Comparison of ENCODE assay signal across 28 cellular contexts in the genomic region with DNA sequence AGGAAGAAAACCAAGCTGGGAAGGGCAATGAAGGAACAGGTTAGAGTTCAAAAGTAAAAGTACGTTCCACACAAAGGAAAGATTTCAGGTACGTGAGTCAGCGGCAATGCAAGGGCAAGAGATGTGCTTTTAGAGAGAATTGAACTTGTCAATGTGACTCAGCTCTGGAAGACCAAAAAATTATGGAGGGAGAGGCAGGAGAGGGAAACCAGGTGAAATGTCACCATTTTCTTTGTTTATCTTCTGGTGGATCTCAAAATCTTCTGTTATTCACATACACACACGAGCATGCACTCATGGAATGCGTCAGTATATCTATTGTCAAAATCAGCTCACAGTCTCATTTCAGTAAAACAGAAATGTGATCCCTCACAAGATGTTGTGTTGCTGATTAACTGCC.
"Had no signal": no experiment of that assay in that cellular context is flagged by ENCODE, and none has a peak within 500 bp of the region (broad histone marks: within the 10 kb centered on the region; RNA-seq: fewer than 3 reads in every experiment).

No MANE protein-coding gene starts in this region.

- H3K27ac ChIP-seq: ascending aorta, breast epithelium, cardiac muscle cell, coronary artery, dorsolateral prefrontal cortex, epithelial cell of prostate, esophagus squamous epithelium, heart left ventricle, VCaP had no signal

- ATAC-seq: activated naive CD4-positive, alpha-beta T cell treated with anti-CD3 and anti-CD28 coated beads, Interleukin-2, amount 50 U/mL, for 72 hours; activated T-cell treated with anti-CD3 and anti-CD28 coated beads, Interleukin-2, amount 50 U/mL, for 72 hours; heart left ventricle; WTC11 had no signal

- H3K9me3 ChIP-seq: ascending aorta, breast epithelium, esophagus squamous epithelium, heart left ventricle had no signal

- H3K36me3 Mint-ChIP-seq: activated naive CD4-positive, alpha-beta T cell treated with anti-CD3 and anti-CD28 coated beads, Interleukin-2, amount 10 ng/mL, durations not matched to agents 7 days and 5 days; activated naive CD4-positive, alpha-beta T cell treated with anti-CD3 and anti-CD28 coated beads, Interleukin-2, amount 50 U/mL, for 72 hours; brain; WTC11 had no signal

- H3K27ac Mint-ChIP-seq: activated CD4-positive, alpha-beta memory T cell treated with anti-CD3 and anti-CD28 coated beads, Interleukin-2, amount 10 ng/mL, durations not matched to agents 7 days and 5 days; activated CD4-positive, alpha-beta T cell treated with anti-CD3 and anti-CD28 coated beads, Interleukin-2, amount 10 ng/mL, durations not matched to agents 7 days and 5 days; activated naive CD4-positive, alpha-beta T cell treated with anti-CD3 and anti-CD28 coated beads, Interleukin-2, amount 10 ng/mL, durations not matched to agents 7 days and 5 days; activated naive CD4-positive, alpha-beta T cell treated with anti-CD3 and anti-CD28 coated beads, Interleukin-2, amount 50 U/mL, for 72 hours; activated naive CD8-positive, alpha-beta T cell treated with anti-CD3 and anti-CD28 coated beads, Interleukin-2, amount 10 ng/mL, durations not matched to agents 7 days and 5 days; activated T-cell treated with anti-CD3 and anti-CD28 coated beads, Interleukin-2, amount 50 U/mL, for 24 hours; activated T-cell treated with anti-CD3 and anti-CD28 coated beads, Interleukin-2, amount 50 U/mL, for 72 hours; dendritic cell treated with granulocyte-macrophage colony-stimulating factor and Interleukin-4, amounts not matched to agents 40 ng/mL and 50 ng/mL, for 4 days; WTC11 had no signal

- DNase-seq: activated CD4-positive, alpha-beta memory T cell treated with anti-CD3 and anti-CD28 coated beads, Interleukin-2, amount 10 ng/mL, durations not matched to agents 7 days and 5 days; activated CD4-positive, alpha-beta T cell treated with anti-CD3 and anti-CD28 coated beads for 1 hour; activated CD4-positive, alpha-beta T cell treated with anti-CD3 and anti-CD28 coated beads for 4 hours; activated CD4-positive, alpha-beta T cell treated with anti-CD3 and anti-CD28 coated beads, Interleukin-2, amount 10 ng/mL, durations not matched to agents 7 days and 5 days; activated CD4-positive, alpha-beta T cell treated with anti-CD3 and anti-CD28 coated beads, Interleukin-2, amount 50 U/mL, for 4 hours; activated CD8-positive, alpha-beta memory T cell treated with anti-CD3 and anti-CD28 coated beads, Interleukin-2, amount 50 U/mL, for 48 hours; activated gamma-delta T cell; activated naive CD4-positive, alpha-beta T cell; activated naive CD4-positive, alpha-beta T cell treated with anti-CD3 and anti-CD28 coated beads, Interleukin-2, amount 10 ng/mL, durations not matched to agents 7 days and 5 days; activated naive CD8-positive, alpha-beta T cell treated with anti-CD3 and anti-CD28 coated beads, Interleukin-2, amount 10 ng/mL, durations not matched to agents 7 days and 5 days; activated T-cell treated with anti-CD3 and anti-CD28 coated beads for 4 hours; activated T-cell treated with anti-CD3 and anti-CD28 coated beads, Interleukin-2, amount 50 U/mL, for 24 hours; activated T-cell treated with anti-CD3 and anti-CD28 coated beads, Interleukin-2, amount 50 U/mL, for 72 hours; dorsolateral prefrontal cortex; effector memory CD4-positive, alpha-beta T cell; esophagus squamous epithelium; heart left ventricle had no signal

- H3K4me1 Mint-ChIP-seq: activated CD4-positive, alpha-beta memory T cell treated with anti-CD3 and anti-CD28 coated beads, Interleukin-2, amount 10 ng/mL, durations not matched to agents 7 days and 5 days; activated CD4-positive, alpha-beta T cell treated with anti-CD3 and anti-CD28 coated beads, Interleukin-2, amount 10 ng/mL, durations not matched to agents 7 days and 5 days; activated naive CD4-positive, alpha-beta T cell treated with anti-CD3 and anti-CD28 coated beads, Interleukin-2, amount 10 ng/mL, durations not matched to agents 7 days and 5 days; activated naive CD8-positive, alpha-beta T cell treated with anti-CD3 and anti-CD28 coated beads, Interleukin-2, amount 10 ng/mL, durations not matched to agents 7 days and 5 days; central memory CD8-positive, alpha-beta T cell; WTC11 had no signal

- H3K27me3 ChIP-seq: ascending aorta, breast epithelium, cardiac muscle cell, dorsolateral prefrontal cortex, esophagus squamous epithelium, heart left ventricle had no signal

- H3K9me3 Mint-ChIP-seq: activated CD4-positive, alpha-beta memory T cell treated with anti-CD3 and anti-CD28 coated beads, Interleukin-2, amount 10 ng/mL, durations not matched to agents 7 days and 5 days; activated CD4-positive, alpha-beta T cell treated with anti-CD3 and anti-CD28 coated beads, Interleukin-2, amount 10 ng/mL, durations not matched to agents 7 days and 5 days; activated naive CD4-positive, alpha-beta T cell treated with anti-CD3 and anti-CD28 coated beads, Interleukin-2, amount 10 ng/mL, durations not matched to agents 7 days and 5 days; activated naive CD4-positive, alpha-beta T cell treated with anti-CD3 and anti-CD28 coated beads, Interleukin-2, amount 50 U/mL, for 72 hours; activated naive CD8-positive, alpha-beta T cell treated with anti-CD3 and anti-CD28 coated beads, Interleukin-2, amount 10 ng/mL, durations not matched to agents 7 days and 5 days; activated T-cell treated with anti-CD3 and anti-CD28 coated beads, Interleukin-2, amount 50 U/mL, for 24 hours; activated T-cell treated with anti-CD3 and anti-CD28 coated beads, Interleukin-2, amount 50 U/mL, for 72 hours; brain; central memory CD8-positive, alpha-beta T cell; dendritic cell treated with granulocyte-macrophage colony-stimulating factor and Interleukin-4, amounts not matched to agents 40 ng/mL and 50 ng/mL, for 4 days; WTC11 had no signal

- H3K4me1 ChIP-seq: ascending aorta, breast epithelium, esophagus squamous epithelium, heart left ventricle had no signal

- H3K36me3 ChIP-seq: ascending aorta, breast epithelium, cardiac muscle cell, esophagus squamous epithelium, heart left ventricle had no signal

- H3K27me3 Mint-ChIP-seq: activated CD4-positive, alpha-beta memory T cell treated with anti-CD3 and anti-CD28 coated beads, Interleukin-2, amount 10 ng/mL, durations not matched to agents 7 days and 5 days; activated CD4-positive, alpha-beta T cell treated with anti-CD3 and anti-CD28 coated beads, Interleukin-2, amount 10 ng/mL, durations not matched to agents 7 days and 5 days; activated naive CD4-positive, alpha-beta T cell treated with anti-CD3 and anti-CD28 coated beads, Interleukin-2, amount 10 ng/mL, durations not matched to agents 7 days and 5 days; activated naive CD8-positive, alpha-beta T cell treated with anti-CD3 and anti-CD28 coated beads, Interleukin-2, amount 10 ng/mL, durations not matched to agents 7 days and 5 days; activated T-cell treated with anti-CD3 and anti-CD28 coated beads, Interleukin-2, amount 50 U/mL, for 24 hours; brain; central memory CD8-positive, alpha-beta T cell; dendritic cell treated with granulocyte-macrophage colony-stimulating factor and Interleukin-4, amounts not matched to agents 40 ng/mL and 50 ng/mL, for 4 days had no signal

- H3K4me3 ChIP-seq: ascending aorta, breast epithelium, cardiac muscle cell, coronary artery, dorsolateral prefrontal cortex, esophagus squamous epithelium, heart left ventricle had no signal

- H3K4me3 Mint-ChIP-seq: activated CD4-positive, alpha-beta memory T cell treated with anti-CD3 and anti-CD28 coated beads, Interleukin-2, amount 10 ng/mL, durations not matched to agents 7 days and 5 days; activated CD4-positive, alpha-beta T cell treated with anti-CD3 and anti-CD28 coated beads, Interleukin-2, amount 10 ng/mL, durations not matched to agents 7 days and 5 days; activated naive CD4-positive, alpha-beta T cell treated with anti-CD3 and anti-CD28 coated beads, Interleukin-2, amount 10 ng/mL, durations not matched to agents 7 days and 5 days; activated naive CD8-positive, alpha-beta T cell treated with anti-CD3 and anti-CD28 coated beads, Interleukin-2, amount 10 ng/mL, durations not matched to agents 7 days and 5 days; activated T-cell treated with anti-CD3 and anti-CD28 coated beads, Interleukin-2, amount 50 U/mL, for 24 hours; activated T-cell treated with anti-CD3 and anti-CD28 coated beads, Interleukin-2, amount 50 U/mL, for 72 hours; brain; central memory CD8-positive, alpha-beta T cell; dendritic cell treated with granulocyte-macrophage colony-stimulating factor and Interleukin-4, amounts not matched to agents 40 ng/mL and 50 ng/mL, for 4 days; WTC11 had no signal
